In genomic region chr13:48826039-48826438, GRCh38 we compare ENCODE assay signal across 19 cellular contexts.
A peak's percentile ranks its signal among the peaks of the same experiment; 100 is the strongest.
DNase-seq lines count a peak whose midpoint lies in the region; ATAC-seq, FAIRE-seq and TF ChIP-seq lines count a peak whose summit lies in the region.
"Had no signal": no experiment of that assay in that cellular context is flagged by ENCODE, and none has a peak within 500 bp of the region (broad histone marks: within the 10 kb centered on the region; RNA-seq: fewer than 3 reads in every experiment).

No MANE protein-coding gene starts in this region.

- H2BK15ac ChIP-seq in H1 (ENCODE audit: low read length) = no peak overlapping the region

- DNase-seq in HepG2 (ENCODE audit: low spot score) = no peak
- no peak for DNase-seq in right lobe of liver
- no peak for DNase-seq in H1 (ENCODE audit: low read depth in 1 of 2, low spot score in 2 of 2)
- no peak for DNase-seq in NCI-H82 (lab: John Stamatoyannopoulos, UW)
- DNase-seq in activated naive CD4-positive, alpha-beta T cell (lab: John Stamatoyannopoulos, UW) = no peak
- no peak for DNase-seq in activated CD4-positive, alpha-beta T cell treated with anti-CD3 and anti-CD28 coated beads for 1 hour
- DNase-seq: AML-193; Calu3; CD8-positive, alpha-beta T cell; DMS79 treated with DMSO at 0.1 percent for 48 hours; EL; GOT3; H9 had no signal

- H3K27ac ChIP-seq in HepG2 (ENCODE audit: extremely low read length, insufficient read depth, low read length) (no peak overlapping the region), right lobe of liver (no peak overlapping the region), OCI-LY3 (ENCODE audit: low read length) (no peak overlapping the region), H1 (ENCODE audit: low read depth, low read length) (no peak overlapping the region)
- H3K27ac ChIP-seq: 22Rv1, A549, BLaER1 had no signal

- no peak for TF ChIP-seq POLR2A in HepG2 (IDR thresholded peaks at IDR 0.05; ENCODE audit: insufficient read depth in 1 of 2, low read depth in 2 of 2, low read length in 2 of 2)
- TF ChIP-seq POLR2A in right lobe of liver (IDR thresholded peaks at IDR 0.05) = no peak
- TF ChIP-seq POLR2A in H1 (IDR thresholded peaks at IDR 0.05; ENCODE audit: control extremely low read depth in 1 of 2, low read depth in 2 of 2, low read length in 2 of 2) = no peak

- in situ Hi-C loops in HepG2 (cut with HindIII; ENCODE audit: extremely low pct_ligation_motif_present, low pct_unique_long_range_greater_than_20kb) = no loop called here

- no peak overlapping the region for H3K4ac ChIP-seq in H1 (replicated peaks; ENCODE audit: insufficient read length, low read depth, low read length)

- TF ChIP-seq EP300 in HepG2 (IDR thresholded peaks at IDR 0.05; ENCODE audit: low read depth in 2 of 2, low read length in 2 of 2) (no peak), HepG2 (CRISPR knock-in tag; IDR thresholded peaks at IDR 0.05; ENCODE audit: borderline replicate concordance) (no peak), H1 (IDR thresholded peaks at IDR 0.05; ENCODE audit: borderline replicate concordance in 1 of 2, low read depth in 2 of 2, low read length in 2 of 2) (no peak)

- no peaks in the 10 kb centered on the region for H4K20me1 ChIP-seq in HepG2 (ENCODE audit: insufficient read depth, low read length)
- no peaks in the 10 kb centered on the region for H4K20me1 ChIP-seq in OCI-LY3 (ENCODE audit: insufficient read depth, low read length)
- H4K20me1 ChIP-seq in H1 (replicated peaks in 1 of 2; ENCODE audit: control insufficient read depth in 1 of 2, insufficient read depth in 2 of 2, low read length in 2 of 2) = no peaks in the 10 kb centered on the region
- H4K20me1 ChIP-seq: BLaER1 had no signal

- no peak overlapping the region for H2AFZ ChIP-seq in HepG2 (ENCODE audit: low read length)
- H2AFZ ChIP-seq in OCI-LY3 (ENCODE audit: low read depth, low read length) = no peak overlapping the region
- no peak overlapping the region for H2AFZ ChIP-seq in H1 (ENCODE audit: low read length)

- no peak overlapping the region for H3K18ac ChIP-seq in H1 (ENCODE audit: extremely low read depth, low read length)

- H3K9me3 ChIP-seq in HepG2 (ENCODE audit: low read length) (no peaks in the 10 kb centered on the region), right lobe of liver (no peaks in the 10 kb centered on the region), OCI-LY3 (ENCODE audit: insufficient read depth, low read length) (peaks cover 10% of the 10 kb centered on the region; the same call in 1 of the 2 replicates), H1 (ENCODE audit: insufficient read depth in 2 of 2, low read depth in 1 of 2, low read length in 1 of 2) (peaks cover 12 to 16% of the 10 kb centered on the region in 2 experiments)

- H4K91ac ChIP-seq in H1 (replicated peaks; ENCODE audit: insufficient read length, low read length) = no peak overlapping the region

- H3K4me1 ChIP-seq in HepG2 (ENCODE audit: insufficient read depth, low read length) = no peaks in the 10 kb centered on the region
- peaks cover 0 to 4% (median 0%) of the 10 kb centered on the region in 4 donors for H3K4me1 ChIP-seq in right lobe of liver
- H3K4me1 ChIP-seq in OCI-LY3 (ENCODE audit: low read length) = peaks cover 39% of the 10 kb centered on the region
- H3K4me1 ChIP-seq in H1 (replicated peaks in 1 of 4; ENCODE audit: control insufficient read depth in 3 of 4, insufficient read depth in 4 of 4, low read length in 3 of 4) = peaks cover 0 to 9% (median 2%) of the 10 kb centered on the region in 4 experiments; a peak in 5 of 7 replicates
- H3K4me1 ChIP-seq: BLaER1 had no signal

- H3K36me3 ChIP-seq in HepG2 (replicated peaks in 1 of 2; ENCODE audit: control insufficient read depth in 1 of 2, insufficient read depth in 2 of 2, low read length in 2 of 2) (no peaks in the 10 kb centered on the region), right lobe of liver (no peaks in the 10 kb centered on the region), OCI-LY3 (replicated peaks; ENCODE audit: low read depth, low read length) (peaks cover 6% of the 10 kb centered on the region), H1 (ENCODE audit: control insufficient read depth in 2 of 4, insufficient read depth in 4 of 4, low read length in 3 of 4) (no peaks in the 10 kb centered on the region; a peak in 1 of 8 replicates)
- H3K36me3 ChIP-seq: BLaER1 had no signal

- no peak overlapping the region for H4K5ac ChIP-seq in H1 (ENCODE audit: insufficient read length, low read depth, low read length)

- H2BK120ac ChIP-seq in H1 (replicated peaks; ENCODE audit: low read depth, low read length) = no peak overlapping the region

- TF ChIP-seq RAD21 in HepG2 (CRISPR knock-in tag; IDR thresholded peaks at IDR 0.05) (no peak), H1 (IDR thresholded peaks at IDR 0.05 in 1 of 2, conservative IDR thresholded peaks at IDR 0.05 in 1 of 2; ENCODE audit: low read depth in 2 of 2, low read length in 2 of 2) (peak; percentile 28 to 51; a peak in 3 of 4 replicates)

- 0% methylated on average over 2 of the region's 2 CpGs for WGBS in HepG2 (ENCODE audit: low lambda C conversion rate)
- WGBS in right lobe of liver (ENCODE audit: insufficient coverage, low coverage, low lambda C conversion rate, missing lambda C conversion rate) = 100% methylated on average over 1 of the region's 2 CpGs
- 80% methylated on average over 2 of the region's 2 CpGs; no CpG with 5 or more reads in 1 of the 2 experiments for WGBS in H1 (ENCODE audit: extremely low coverage in 1 of 2, insufficient coverage in 1 of 2, insufficient read length in 1 of 2, insufficient replicate concordance in 2 of 2, low coverage in 1 of 2, low lambda C conversion rate in 2 of 2, missing lambda C conversion rate in 1 of 2), 2 experiments

- H2AK5ac ChIP-seq in H1 (ENCODE audit: low read depth, low read length) = no peak overlapping the region

- intact Hi-C loops in HepG2 (cut with micrococcal nuclease; ENCODE audit: unreplicated experiment) (no loop called here), right lobe of liver (cut with DNase I) (no loop called here)

- no peak overlapping the region for H3K14ac ChIP-seq in H1 (ENCODE audit: insufficient read length)

- H3K23ac ChIP-seq in H1 (ENCODE audit: insufficient read length) = no peak overlapping the region

- FAIRE-seq in HepG2 (lab: Jason Lieb, UNC) = no peak
- FAIRE-seq in H1 (lab: Jason Lieb, UNC) = no peak
- FAIRE-seq: A549, GM12891, GM18507 had no signal

- BruUV-seq in HepG2 (replicated peaks; lab: Mats Ljungman, UMichigan) = no TSS peak

- no peak for TF ChIP-seq CTCF in HepG2 (CRISPR knock-in tag; IDR thresholded peaks at IDR 0.05)
- no peak for TF ChIP-seq CTCF in right lobe of liver (IDR thresholded peaks at IDR 0.05)
- peak; percentile 59 for TF ChIP-seq CTCF in OCI-LY3 (IDR thresholded peaks at IDR 0.05; ENCODE audit: low read depth, low read length)
- TF ChIP-seq CTCF in H1 (IDR thresholded peaks at IDR 0.05; ENCODE audit: control extremely low read depth in 1 of 3, insufficient read depth in 1 of 3, low read depth in 1 of 3, low read length in 3 of 3) = peak in 2 of 3 experiments; percentile 21 to 28; a peak in 3 of 4 replicates

- no peak overlapping the region for H4K8ac ChIP-seq in H1 (ENCODE audit: extremely low read depth, insufficient read depth, low read length)

- no peak overlapping the region for H3K9ac ChIP-seq in HepG2 (ENCODE audit: insufficient read depth, low read depth, low read length)
- H3K9ac ChIP-seq in OCI-LY3 (ENCODE audit: low read length) = no peak overlapping the region
- no peak overlapping the region for H3K9ac ChIP-seq in H1 (replicated peaks in 1 of 4; ENCODE audit: extremely low read depth in 1 of 4, low read depth in 3 of 4, low read length in 3 of 4)
- H3K9ac ChIP-seq: BLaER1 had no signal

- H3K56ac ChIP-seq in H1 (replicated peaks; ENCODE audit: insufficient read length, low read depth, low read length) = no peak overlapping the region

- no peak overlapping the region for H3K4me3 ChIP-seq in HepG2 (replicated peaks in 1 of 3; ENCODE audit: insufficient read depth in 1 of 3, low read depth in 2 of 3, low read length in 3 of 3)
- H3K4me3 ChIP-seq in right lobe of liver = no peak overlapping the region
- no peak overlapping the region for H3K4me3 ChIP-seq in OCI-LY3 (ENCODE audit: low read length)
- no peak overlapping the region for H3K4me3 ChIP-seq in H1 (ENCODE audit: extremely low read depth in 1 of 4, insufficient read depth in 2 of 4, low read depth in 3 of 4, low read length in 4 of 4)
- H3K4me3 ChIP-seq: A549, BLaER1 had no signal

- POLR2A ChIA-PET in HepG2 (lab: Yijun Ruan, JAX) = no interaction called here
- POLR2A ChIA-PET in H1 (lab: Charles Lee; ENCODE audit: partially characterized antibody) = interaction anchor here (0.6 kb wide), 1 partner anchor 195 kb away, joined by 3 read pairs; no protein-coding TSS in a partner anchor

- no peak overlapping the region for H2BK20ac ChIP-seq in H1 (ENCODE audit: low read length)

- ATAC-seq in HepG2 = no peak
- no peak for ATAC-seq in right lobe of liver
- ATAC-seq: A549; CD8-positive, alpha-beta T cell had no signal

- no peaks in the 10 kb centered on the region for H3K23me2 ChIP-seq in H1 (ENCODE audit: low read depth, low read length)

- H3K79me2 ChIP-seq in HepG2 (ENCODE audit: insufficient read depth, low read length) (no peaks in the 10 kb centered on the region), OCI-LY3 (ENCODE audit: low read length) (no peaks in the 10 kb centered on the region), H1 (ENCODE audit: control insufficient read depth in 1 of 2, insufficient read depth in 2 of 2, low read length in 2 of 2) (no peaks in the 10 kb centered on the region)

- no peak overlapping the region for H3K4me2 ChIP-seq in HepG2 (ENCODE audit: low read depth, low read length)
- H3K4me2 ChIP-seq in OCI-LY3 (ENCODE audit: low read length) = no peak overlapping the region
- H3K4me2 ChIP-seq in H1 (ENCODE audit: insufficient read depth in 1 of 2, low read depth in 2 of 2, low read length in 2 of 2) = no peak overlapping the region
- H3K4me2 ChIP-seq: A549, BLaER1 had no signal

- H2BK5ac ChIP-seq in H1 (ENCODE audit: low read depth, low read length) = no peak overlapping the region

- no peaks in the 10 kb centered on the region for H3K79me1 ChIP-seq in H1 (ENCODE audit: low read depth, low read length)

- no peak overlapping the region for H2BK12ac ChIP-seq in H1 (ENCODE audit: low read depth, low read length)

- H3K27me3 ChIP-seq in HepG2 (ENCODE audit: control insufficient read depth in 1 of 2, insufficient read depth in 2 of 2, low read length in 2 of 2) (no peaks in the 10 kb centered on the region), right lobe of liver (no peaks in the 10 kb centered on the region), OCI-LY3 (ENCODE audit: low read depth, low read length) (no peaks in the 10 kb centered on the region), H1 (replicated peaks in 1 of 4; ENCODE audit: control insufficient read depth in 3 of 4, extremely low read depth in 1 of 4, insufficient read depth in 3 of 4, low read length in 3 of 4) (no peaks in the 10 kb centered on the region)
- H3K27me3 ChIP-seq: BLaER1 had no signal

- CTCF ChIA-PET in HepG2 (lab: Yijun Ruan, JAX; ENCODE audit: low intra/inter-chr PET ratio, low total read pairs) (no interaction called here), H1 (lab: Charles Lee; ENCODE audit: partially characterized antibody) (interaction anchor here (0.9 kb wide), 1 partner anchor 12 kb away, joined by 3 read pairs; no protein-coding TSS in a partner anchor)

TF ChIP-seq in H1, 55 proteins besides CTCF, POLR2A, EP300 and RAD21 (continues in another document):
- TF ChIP-seq CREB1 (IDR thresholded peaks at IDR 0.05) (no peak), PHF8 (conservative IDR thresholded peaks at IDR 0.05; ENCODE audit: low read depth, low read length) (no peak), CEBPB (IDR thresholded peaks at IDR 0.05; ENCODE audit: low read depth, low read length) (no peak)

Comparison
In these comparisons a context has a peak if more than half of its experiments do, and no peak if none do; other contexts are left out.
1. CTCF ChIP-seq: peak in OCI-LY3 (single experiment) and H1 (2 of 3); none in HepG2 (single experiment) and right lobe of liver (0 of 4).
2. Of the 41 proteins assayed by ChIP-seq in both HepG2 and H1: peak only in HepG2: none; only in H1: CTCF and RAD21; in both: none; in neither: 39.